In genomic region chr17:75737133-75737962, GRCh38 we compare ENCODE assay signal across 10 cellular contexts.
"Had no signal": no experiment of that assay in that cellular context is flagged by ENCODE, and none has a peak within 500 bp of the region (broad histone marks: within the 10 kb centered on the region; RNA-seq: fewer than 3 reads in every experiment).

No MANE protein-coding gene starts in this region.

- DNase-seq: activated CD8-positive, alpha-beta memory T cell treated with anti-CD3 and anti-CD28 coated beads, Interleukin-2, amount 50 U/mL, for 4 hours; activated naive CD4-positive, alpha-beta T cell; colonic mucosa; effector CD8-positive, alpha-beta T cell; kidney glomerular epithelial cell; small intestine; T-helper 9 cell had no signal

- H3K36me3 ChIP-seq: cardiac muscle cell had no signal

- H3K4me3 ChIP-seq: cardiac muscle cell, colonic mucosa, tibial artery had no signal

- H3K9me3 ChIP-seq: colonic mucosa, tibial artery had no signal

- H3K27me3 ChIP-seq: cardiac muscle cell, colonic mucosa had no signal

- H3K27me3 Mint-ChIP-seq: activated CD4-positive, alpha-beta memory T cell treated with anti-CD3 and anti-CD28 coated beads for 36 hours had no signal

- H3K4me1 ChIP-seq: tibial artery had no signal

- H3K4me3 Mint-ChIP-seq: activated CD4-positive, alpha-beta memory T cell treated with anti-CD3 and anti-CD28 coated beads for 36 hours had no signal

- H3K27ac ChIP-seq: cardiac muscle cell, colonic mucosa, tibial artery had no signal

- H3K27ac Mint-ChIP-seq: activated CD4-positive, alpha-beta memory T cell treated with anti-CD3 and anti-CD28 coated beads for 36 hours had no signal

- H3K36me3 Mint-ChIP-seq: activated CD4-positive, alpha-beta memory T cell treated with anti-CD3 and anti-CD28 coated beads for 36 hours had no signal
